ENCODE assay signal across 8 cellular contexts in the genomic region with DNA sequence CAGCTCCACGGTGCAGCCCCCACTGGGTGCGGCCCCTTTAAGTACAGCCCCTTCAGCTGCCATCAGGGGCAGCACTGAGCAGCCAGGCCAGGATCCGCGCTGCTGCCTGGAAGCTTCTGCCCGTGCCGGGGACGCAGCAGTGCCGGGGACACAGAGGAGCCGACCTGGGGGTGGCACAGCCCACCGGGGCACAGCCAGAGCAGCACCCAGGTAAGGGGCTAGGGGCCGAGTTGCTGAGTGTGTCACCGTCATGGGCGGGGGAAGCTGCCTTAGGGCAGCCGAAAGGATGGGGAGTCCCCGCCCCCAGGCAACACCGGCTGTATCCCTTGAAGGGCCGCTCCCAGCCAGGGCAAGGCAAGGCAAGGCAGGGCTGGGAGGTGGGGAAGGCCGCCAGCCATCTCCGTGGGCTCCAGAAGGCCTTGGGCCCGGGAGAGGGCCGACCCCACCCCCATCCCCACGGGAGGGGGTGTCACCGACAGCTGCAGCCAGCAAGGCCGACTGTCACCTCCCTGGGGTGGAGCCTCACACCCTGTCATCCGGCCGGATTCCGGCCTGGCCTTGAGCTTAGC. TPM values are rescaled to one million over a fixed set of nuclear protein-coding genes. Genes with fewer than 3 reads are reported as not detected.
DNase-seq lines count a peak whose midpoint lies in the region; ATAC-seq and TF ChIP-seq lines count a peak whose summit lies in the region.
"Not testable (repeated sequence)": the region's sequence is repeated elsewhere in the genome, so short reads cannot be mapped to it uniquely, and the experiment has no call there.

A gene (plus strand): TSS at position 99 of the 569 bp plus-strand sequence. CDS start 1,937 bp downstream, outside the sequence.

- not testable (repeated sequence) for H3K4me1 Mint-ChIP-seq in T-helper 2 cell treated with Interferon-gamma antibody and Interleukin-4, amounts not matched to agents 5 μg/mL and 100 μg/mL, for 36 hours (ENCODE audit: low read depth)

- intact Hi-C loops in heart right ventricle (cut with DNase I) = loop anchor here in 5 of 10 donors (2.0 to 10.0 kb wide), 5 partner anchors 35 to 182 kb away; a partner anchor contains a TSS
- intact Hi-C loops in posterior vena cava (cut with DNase I) = loop anchor here in 1 of 2 donors (5.0 to 10.0 kb wide), 2 partner anchors 100 to 192 kb away; a partner anchor contains a TSS

- TF ChIP-seq CTCF in GM12874 (IDR thresholded peaks at IDR 0.05; ENCODE audit: insufficient read depth, low read depth, low read length) (peak; percentile 93), heart right ventricle (IDR thresholded peaks at IDR 0.05) (peak; percentile 84 to 98 (median 93)), tibial nerve (IDR thresholded peaks at IDR 0.05) (peak; percentile 85 to 98 (median 91))

- 1 to 2% methylated on average over 21 to 23 of the region's 27 CpGs for WGBS in heart right ventricle, 2 donors
- 0% methylated on average over 4 to 14 of the region's 27 CpGs for WGBS in tibial nerve, 2 donors

- H3K27me3 ChIP-seq in heart right ventricle = peaks cover 0 to 43% (median 29%) of the 10 kb centered on the region in 7 donors
- H3K27me3 ChIP-seq in tibial nerve = peaks cover 3 to 36% of the 10 kb centered on the region in 2 donors

- H3K36me3 Mint-ChIP-seq in T-helper 2 cell treated with Interferon-gamma antibody and Interleukin-4, amounts not matched to agents 5 μg/mL and 100 μg/mL, for 36 hours (ENCODE audit: low read depth) = not testable (repeated sequence)

- peak within 1 kb of the TSS; percentile 72 for H3K27ac Mint-ChIP-seq in T-helper 2 cell treated with Interferon-gamma antibody and Interleukin-4, amounts not matched to agents 5 μg/mL and 100 μg/mL, for 36 hours

- H3K4me3 Mint-ChIP-seq in T-helper 2 cell treated with Interferon-gamma antibody and Interleukin-4, amounts not matched to agents 5 μg/mL and 100 μg/mL, for 36 hours = peak within 1 kb of the TSS; percentile 84

- H3K27ac ChIP-seq in heart right ventricle (peak within 1 kb of the TSS in 8 of 10 donors; percentile 59 to 75 (median 69)), tibial nerve (peak within 1 kb of the TSS in 3 of 4 donors; percentile 25 to 74 (median 65))

- peak; percentile 76 for ATAC-seq in HG02870 (IDR thresholded peaks at IDR 0.05; ENCODE audit: unreplicated experiment)
- peak; percentile 74 to 92 (median 86) for ATAC-seq in heart right ventricle

- not testable (repeated sequence) for H3K9me3 Mint-ChIP-seq in T-helper 2 cell treated with Interferon-gamma antibody and Interleukin-4, amounts not matched to agents 5 μg/mL and 100 μg/mL, for 36 hours

- H3K36me3 ChIP-seq in heart right ventricle (peaks cover 0 to 47% (median 6%) of the 10 kb centered on the region in 9 donors), tibial nerve (peaks cover 0 to 36% (median 0%) of the 10 kb centered on the region in 3 donors)

- peaks cover 11% of the 10 kb centered on the region for H3K27me3 Mint-ChIP-seq in T-helper 2 cell treated with Interferon-gamma antibody and Interleukin-4, amounts not matched to agents 5 μg/mL and 100 μg/mL, for 36 hours (ENCODE audit: low read depth)

- not testable (repeated sequence) for TF ChIP-seq POLR2A in tibial nerve (IDR thresholded peaks at IDR 0.05)

- DNase-seq in NCI-H1930 (lab: John Stamatoyannopoulos, UW) (peak; percentile 63 to 66), amniotic epithelial cell (ENCODE audit: low read depth) (peak; percentile 61), heart right ventricle (peak; percentile 76 to 83), posterior vena cava (ENCODE audit: low spot score) (peak; percentile 93), tibial nerve (ENCODE audit: low spot score in 2 of 2) (peak in 1 of 2 donors; percentile 66)
- peak; percentile 74 for DNase-seq in T-helper 2 cell treated with Interferon-gamma antibody and Interleukin-4, amounts not matched to agents 5 μg/mL and 100 μg/mL, for 36 hours (ENCODE audit: low spot score)

- TF ChIP-seq EP300 in tibial nerve (IDR thresholded peaks at IDR 0.05) = peak in 1 of 2 donors; percentile 32

- peaks cover 17 to 51% (median 36%) of the 10 kb centered on the region in 9 donors for H3K4me1 ChIP-seq in heart right ventricle
- H3K4me1 ChIP-seq in tibial nerve = peaks cover 0 to 71% (median 43%) of the 10 kb centered on the region in 4 donors

- H3K4me3 ChIP-seq in heart right ventricle (peak within 1 kb of the TSS; percentile 21 to 69 (median 60)), tibial nerve (peak within 1 kb of the TSS; percentile 22 to 54 (median 36))

- H3K9me3 ChIP-seq in heart right ventricle, tibial nerve: not testable (repeated sequence)

RNA-seq across cellular contexts. Expression of the gene that starts here (rescaled TPM):
- 1 to 10 TPM; 3.6 to 8.3 (median 5.9) TPM for total RNA-seq in heart right ventricle
- 1 to 10 TPM; 3.4 to 7.6 TPM for polyA plus RNA-seq in heart right ventricle
- 1 to 10 TPM; 4.7 to 5.9 TPM for total RNA-seq in posterior vena cava
- total RNA-seq in tibial nerve = 1 to 10 TPM; 2.0 to 3.9 (median 3.7) TPM
